In genomic region chr12:106552228-106552627, GRCh38 we compare ENCODE assay signal across 1 cellular context.
TF ChIP-seq lines count a peak whose summit lies in the region.

No MANE protein-coding gene starts in this region.

TF ChIP-seq in GM23338, 12 proteins besides CTCF, POLR2A, EP300 and RAD21:
- TF ChIP-seq REST (IDR thresholded peaks at IDR 0.05; ENCODE audit: unreplicated experiment) (no peak), STAT1 (IDR thresholded peaks at IDR 0.05; ENCODE audit: unreplicated experiment) (no peak), ZNF331 (CRISPR knock-in tag; IDR thresholded peaks at IDR 0.05; ENCODE audit: low read depth) (no peak)
